1 cellular context compared by ENCODE assay signal in the genomic region with DNA sequence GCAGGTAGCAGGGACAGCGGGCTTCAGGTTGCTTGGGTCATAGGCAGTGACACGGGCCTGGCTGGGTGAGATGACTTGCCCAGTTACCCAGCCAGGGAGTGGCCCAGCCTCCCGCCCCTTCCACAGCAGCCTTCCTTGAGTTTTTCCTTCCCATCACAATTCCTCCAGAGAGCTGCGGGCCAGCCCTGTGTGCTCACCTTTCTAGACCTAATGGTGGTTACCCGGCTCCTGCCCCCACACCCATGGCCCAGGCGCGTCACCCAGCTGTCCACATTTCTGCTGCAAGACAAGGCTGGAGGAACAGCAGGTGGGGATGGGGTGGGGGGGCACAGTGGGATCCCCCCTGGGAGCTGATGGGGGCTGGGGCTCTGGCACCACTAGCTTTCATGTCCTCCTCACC.
TF ChIP-seq lines count a peak whose summit lies in the region.

No MANE protein-coding gene starts in this region.

TF ChIP-seq in IMR-90, 13 proteins besides CTCF, POLR2A, EP300 and RAD21 (continued from another document):
- TF ChIP-seq FOS (IDR thresholded peaks at IDR 0.05; ENCODE audit: low read depth, low read length): no peak
- TF ChIP-seq CEBPB (IDR thresholded peaks at IDR 0.05; ENCODE audit: low read depth, low read length): no peak
- TF ChIP-seq USF2 (IDR thresholded peaks at IDR 0.05; ENCODE audit: low read depth, low read length): no peak
TF ChIP-seq in IMR-90: peak in this region for 0.
